In the genomic region with DNA sequence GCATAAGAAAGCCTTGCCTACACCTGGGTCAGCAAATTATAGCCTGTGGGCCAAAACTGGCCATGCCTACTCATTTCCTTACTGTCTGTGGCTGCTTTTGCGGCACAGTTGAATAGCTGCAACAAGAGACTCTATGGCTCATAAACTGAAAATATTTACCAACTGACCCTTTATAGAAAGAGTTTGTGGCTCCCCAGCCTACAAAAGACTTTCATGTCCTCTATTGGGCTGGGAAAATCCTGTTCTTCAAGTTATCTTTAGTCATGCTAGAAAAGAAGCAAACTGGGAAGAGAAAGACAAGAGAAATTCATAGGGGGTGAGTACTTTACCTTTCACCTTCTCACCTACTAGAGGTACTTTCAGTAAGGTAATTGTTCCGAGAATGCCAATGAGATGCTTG, we compare ENCODE assay signal across 10 cellular contexts.
DNase-seq lines count a peak whose midpoint lies in the region; ATAC-seq and TF ChIP-seq lines count a peak whose summit lies in the region.
"Had no signal": no experiment of that assay in that cellular context is flagged by ENCODE, and none has a peak within 500 bp of the region (broad histone marks: within the 10 kb centered on the region; RNA-seq: fewer than 3 reads in every experiment).

No MANE protein-coding gene starts in this region.

- H3K9me3 Mint-ChIP-seq in osteocyte (ENCODE audit: unreplicated experiment) = no peaks in the 10 kb centered on the region
- H3K9me3 Mint-ChIP-seq in type B pancreatic cell = no peaks in the 10 kb centered on the region

- DNase-seq in NCI-H69 (lab: John Stamatoyannopoulos, UW) (peak; percentile 67), osteocyte (ENCODE audit: extremely low spot score, unreplicated experiment) (no peak), type B pancreatic cell (ENCODE audit: extremely low spot score, unreplicated experiment) (no peak), hypothalamus (lab: John Stamatoyannopoulos, UW) (no peak), NCI-H2081 (lab: John Stamatoyannopoulos, UW) (no peak)
- DNase-seq: activated CD8-positive, alpha-beta memory T cell treated with anti-CD3 and anti-CD28 coated beads for 24 hours; NCI-H526; pancreas had no signal

- peak overlapping the region; percentile 53 for H3K4me3 Mint-ChIP-seq in osteocyte (ENCODE audit: unreplicated experiment)
- H3K4me3 Mint-ChIP-seq in type B pancreatic cell = no peak overlapping the region

- no peak for TF ChIP-seq CTCF in osteocyte (IDR thresholded peaks at IDR 0.05)
- no peak for TF ChIP-seq CTCF in type B pancreatic cell (conservative IDR thresholded peaks at IDR 0.05)

- peak overlapping the region; percentile 86 for H3K27ac Mint-ChIP-seq in osteocyte (ENCODE audit: unreplicated experiment)
- no peak overlapping the region for H3K27ac Mint-ChIP-seq in type B pancreatic cell

- H3K27me3 Mint-ChIP-seq in osteocyte (ENCODE audit: unreplicated experiment) (no peaks in the 10 kb centered on the region), type B pancreatic cell (no peaks in the 10 kb centered on the region)

- peak; percentile 71 for ATAC-seq in GM18909 (IDR thresholded peaks at IDR 0.05; ENCODE audit: poor library complexity, unreplicated experiment)
- peak; percentile 79 for ATAC-seq in HG02763 (IDR thresholded peaks at IDR 0.05; ENCODE audit: unreplicated experiment)
- ATAC-seq: pancreas had no signal

- H3K36me3 Mint-ChIP-seq in osteocyte (ENCODE audit: unreplicated experiment) (peaks cover 46% of the 10 kb centered on the region), type B pancreatic cell (peaks cover 32% of the 10 kb centered on the region)

- H3K4me1 Mint-ChIP-seq in osteocyte (ENCODE audit: unreplicated experiment) = peaks cover 60% of the 10 kb centered on the region
- no peaks in the 10 kb centered on the region for H3K4me1 Mint-ChIP-seq in type B pancreatic cell (ENCODE audit: unreplicated experiment)
